In genomic region chr14:40119765-40120164, GRCh38 we compare ENCODE assay signal across 1 cellular context.
TF ChIP-seq lines count a peak whose summit lies in the region.

No MANE protein-coding gene starts in this region.

TF ChIP-seq in WTC11, 78 proteins besides CTCF, POLR2A, EP300 and RAD21 (continued from another document):
- TF ChIP-seq TP53 (CRISPR knock-in tag; IDR thresholded peaks at IDR 0.05) (no peak), ZNF425 (CRISPR knock-in tag; conservative IDR thresholded peaks at IDR 0.05) (no peak), ZNF138 (CRISPR knock-in tag; conservative IDR thresholded peaks at IDR 0.05) (no peak), E2F4 (CRISPR knock-in tag; IDR thresholded peaks at IDR 0.05; ENCODE audit: borderline replicate concordance, low read depth) (no peak)
